Comparison of ENCODE assay signal across 30 cellular contexts in genomic region chr1:22582670-22583635, GRCh38. TPM values are rescaled to one million over a fixed set of nuclear protein-coding genes. Genes with fewer than 3 reads are reported as not detected.
DNase-seq lines count a peak whose midpoint lies in the region; ATAC-seq and TF ChIP-seq lines count a peak whose summit lies in the region.
"Had no signal": no experiment of that assay in that cellular context is flagged by ENCODE, and none has a peak within 500 bp of the region (broad histone marks: within the 10 kb centered on the region; RNA-seq: fewer than 3 reads in every experiment).

No MANE protein-coding gene starts in this region.

- H3K4me3 ChIP-seq in psoas muscle (no peak overlapping the region), HAP-1 (no peak overlapping the region)
- H3K4me3 ChIP-seq: GM12878, SJSA1, spleen, suprapubic skin had no signal

- peaks cover 7% of the 10 kb centered on the region for H3K4me1 ChIP-seq in psoas muscle
- no peaks in the 10 kb centered on the region for H3K4me1 ChIP-seq in HAP-1
- H3K4me1 ChIP-seq: SJSA1, suprapubic skin had no signal

- H3K36me3 ChIP-seq in psoas muscle (ENCODE audit: insufficient read depth in 1 of 2, low read depth in 1 of 2), result no peaks in the 10 kb centered on the region
- H3K36me3 ChIP-seq in HAP-1 (replicated peaks), result no peaks in the 10 kb centered on the region
- H3K36me3 ChIP-seq: SJSA1, spleen, suprapubic skin had no signal

- peak in 3 of 4 donors; percentile 73 to 80 (median 77) for ATAC-seq in psoas muscle
- ATAC-seq in HG02973 (IDR thresholded peaks at IDR 0.05; ENCODE audit: unreplicated experiment), result no peak
- ATAC-seq: activated CD8-positive, alpha-beta T cell treated with anti-CD3 and anti-CD28 coated beads, Interleukin-2, amount 10 ng/mL, durations not matched to agents 7 days and 5 days; GM12878; HCT116; naive thymus-derived CD8-positive, alpha-beta T cell; stimulated activated naive B cell treated with anti-CD40 and anti-IgM and Interleukin-4, amounts not matched to agents 10 μg/mL and 1 μg/mL and 100 μg/mL, for 72 hours had no signal

- in situ Hi-C loops in HAP-1 (cut with MboI; ENCODE audit: low sequenced_read_pairs), result no loop called here

- no peaks in the 10 kb centered on the region for H3K27me3 ChIP-seq in psoas muscle (ENCODE audit: insufficient read depth in 3 of 3, low read length in 2 of 3)
- no peaks in the 10 kb centered on the region for H3K27me3 ChIP-seq in HAP-1 (ENCODE audit: low read depth)

- no peak for TF ChIP-seq CTCF in psoas muscle (IDR thresholded peaks at IDR 0.05)

- WGBS in psoas muscle, 3 donors, result 44 to 53% (median 44%) methylated on average over 29 of the region's 29 CpGs

- H3K9me3 ChIP-seq in psoas muscle, result no peaks in the 10 kb centered on the region
- peaks cover 8% of the 10 kb centered on the region; the same call in 1 of the 2 replicates for H3K9me3 ChIP-seq in HAP-1
- H3K9me3 ChIP-seq: spleen, suprapubic skin had no signal

- DNase-seq in NOMO-1 (lab: John Stamatoyannopoulos, UW; ENCODE audit: unreplicated experiment in 2 of 2), result peak; percentile 12 to 17
- DNase-seq in NOMO-1 treated with DMSO at 0.1 percent for 48 hours (lab: John Stamatoyannopoulos, UW; ENCODE audit: unreplicated experiment), result no peak
- peak; percentile 68 for DNase-seq in NCI-H82 treated with DMSO at 0.1 percent for 48 hours (lab: John Stamatoyannopoulos, UW; ENCODE audit: unreplicated experiment)
- peak; percentile 52 for DNase-seq in cerebellum (ENCODE audit: low spot score)
- DNase-seq in psoas muscle, result peak in 1 of 2 donors; percentile 52
- no peak for DNase-seq in islet precursor cell
- no peak for DNase-seq in HAP-1 (ENCODE audit: low spot score in 2 of 2)
- DNase-seq: activated CD8-positive, alpha-beta T cell treated with anti-CD3 and anti-CD28 coated beads, Interleukin-2, amount 10 ng/mL, durations not matched to agents 7 days and 5 days; activated gamma-delta T cell treated with Interleukin-2 at 50 U/mL for 16 hours; activated T-cell treated with anti-CD3 and anti-CD28 coated beads for 4 hours; DMS79 treated with DMSO at 0.1 percent for 48 hours; head of caudate nucleus; left cardiac atrium; NCI-H1436 treated with DMSO at 0.1 percent for 48 hours; occipital lobe; spleen; stimulated activated CD4-positive, alpha-beta T cell treated with anti-CD3 and anti-CD28 coated beads, Interleukin-4, amount 100 ng/mL, for 1 hour; stimulated activated naive B cell treated with anti-CD40 and anti-IgM and Interleukin-4, amounts not matched to agents 10 μg/mL and 1 μg/mL and 100 μg/mL, for 72 hours had no signal

- intact Hi-C loops in psoas muscle (cut with DNase I), result no loop called here

- H3K27ac ChIP-seq in psoas muscle, result no peak overlapping the region
- H3K27ac ChIP-seq: epithelial cell of prostate, SJSA1, suprapubic skin had no signal

RNA-seq across cellular contexts. Expression of gene EPHA8, which starts 19.7 kb away (rescaled TPM):
- total RNA-seq in cerebellum (15.2 TPM), psoas muscle (not detected)
- polyA plus RNA-seq in psoas muscle, result under 1 TPM in 2 of 3 donors, not detected in 1; 0.01 to 0.03 TPM
- total RNA-seq: activated CD8-positive, alpha-beta T cell treated with anti-CD3 and anti-CD28 coated beads, Interleukin-2, amount 10 ng/mL, durations not matched to agents 7 days and 5 days; fibroblast of villous mesenchyme; GM12878; left cardiac atrium; M059J; mesothelial cell of epicardium; naive thymus-derived CD8-positive, alpha-beta T cell; SJSA1; urinary bladder had no signal
- polyA plus RNA-seq: GM12878; IgD-negative memory B cell; naive thymus-derived CD8-positive, alpha-beta T cell; urinary bladder had no signal

RNA-seq across cellular contexts. Expression of gene C1QA, which starts 53.5 kb away (rescaled TPM):
- total RNA-seq in cerebellum (5.8 TPM), psoas muscle (10 to 100 TPM; 18.7 to 36.8 (median 33.9) TPM)
- 10 to 100 TPM; 15.8 to 29.9 (median 16.2) TPM for polyA plus RNA-seq in psoas muscle
- total RNA-seq: activated CD8-positive, alpha-beta T cell treated with anti-CD3 and anti-CD28 coated beads, Interleukin-2, amount 10 ng/mL, durations not matched to agents 7 days and 5 days; fibroblast of villous mesenchyme; M059J; mesothelial cell of epicardium; SJSA1 had no signal
- polyA plus RNA-seq: GM12878; IgD-negative memory B cell; naive thymus-derived CD8-positive, alpha-beta T cell had no signal

Comparison
In these comparisons a context has a peak if more than half of its experiments do, and no peak if none do; other contexts are left out.
1. DNase-seq: peak in NOMO-1 (2 of 2), NCI-H82 treated with DMSO at 0.1 percent for 48 hours (single experiment) and cerebellum (single experiment); none in NOMO-1 treated with DMSO at 0.1 percent for 48 hours (single experiment), islet precursor cell (single experiment) and HAP-1 (0 of 2).
2. RNA of gene EPHA8, which starts 19.7 kb away (total RNA-seq): 15.2 TPM in cerebellum (single experiment); not detected in psoas muscle; every median in the first group is over 10 times any median in the second.